18 cellular contexts compared by ENCODE assay signal in genomic region chr15:61764981-61765380, GRCh38.
"Had no signal": no experiment of that assay in that cellular context is flagged by ENCODE, and none has a peak within 500 bp of the region (broad histone marks: within the 10 kb centered on the region; RNA-seq: fewer than 3 reads in every experiment).

No MANE protein-coding gene starts in this region.

- H3K27ac ChIP-seq: gastroesophageal sphincter, left lung, skin epidermis had no signal

- DNase-seq: activated CD4-positive, alpha-beta T cell treated with anti-CD3 and anti-CD28 coated beads, Interleukin-2, amount 50 U/mL, for 1 hour; activated CD8-positive, alpha-beta memory T cell treated with anti-CD3 and anti-CD28 coated beads for 24 hours; activated naive CD4-positive, alpha-beta T cell treated with Interleukin-2 at 50 U/mL for 16 hours; erythroblast; islet precursor cell; left lung; mesenchymal stem cell; nephron progenitor cell; SK-N-SH; stimulated activated CD4-positive, alpha-beta T cell treated with anti-CD3 and anti-CD28 coated beads, Interleukin-15, amount 100 ng/mL, for 24 hours; stimulated activated CD4-positive, alpha-beta T cell treated with anti-CD3 and anti-CD28 coated beads, Interleukin-4, amount 100 ng/mL, for 1 hour; stimulated activated naive CD4-positive, alpha-beta T cell; T-cell; T-helper 9 cell; trophoblast cell had no signal

- H3K27me3 ChIP-seq: gastroesophageal sphincter, left lung had no signal

- ATAC-seq: activated CD4-positive, CD25-positive, alpha-beta regulatory T cell treated with anti-CD3 and anti-CD28 coated beads, Interleukin-2, amount 50 U/mL, for 24 hours; gastroesophageal sphincter; left lung; T-cell had no signal

- H3K4me3 ChIP-seq: gastroesophageal sphincter, left lung, skin epidermis had no signal

- H3K36me3 ChIP-seq: gastroesophageal sphincter, left lung had no signal

- H3K9me3 ChIP-seq: gastroesophageal sphincter, left lung, SK-N-SH had no signal

- H3K4me1 ChIP-seq: gastroesophageal sphincter, left lung had no signal
